ENCODE assay signal across 19 cellular contexts in genomic region chr4:93777081-93777460, GRCh38. TPM values are rescaled to one million over a fixed set of nuclear protein-coding genes. Genes with fewer than 3 reads are reported as not detected.
"Had no signal": no experiment of that assay in that cellular context is flagged by ENCODE, and none has a peak within 500 bp of the region (broad histone marks: within the 10 kb centered on the region; RNA-seq: fewer than 3 reads in every experiment).

No MANE protein-coding gene starts in this region.

- FAIRE-seq: HepG2, RCC 7860 had no signal

- ATAC-seq: HepG2, Right ventricle myocardium inferior had no signal

- H3K27ac ChIP-seq: SJCRH30 had no signal

- DNase-seq: Karpas-422, KG1, MM.1S, NCI-H1092 treated with DMSO at 0.1 percent for 48 hours, NCI-H1436, NCI-H187, NCI-H2029, NCI-H2081 treated with DMSO at 0.1 percent for 48 hours, NCI-H2171, NCI-H510A, NCI-H524 treated with DMSO at 0.1 percent for 48 hours, NCI-H774, RPMI8226, SHP77 treated with DMSO at 0.1 percent for 48 hours had no signal

- H3K36me3 ChIP-seq: SJCRH30 had no signal

- H3K27me3 ChIP-seq: SJCRH30 had no signal

- H3K9me3 ChIP-seq: SJCRH30 had no signal

- H3K4me3 ChIP-seq: SJCRH30 had no signal

RNA-seq across cellular contexts. Expression of gene ATOH1, which starts 51.5 kb away (rescaled TPM):
- polyA plus RNA-seq: HepG2, IMR-90 had no signal
